Comparison of ENCODE assay signal across 30 cellular contexts in the genomic region with DNA sequence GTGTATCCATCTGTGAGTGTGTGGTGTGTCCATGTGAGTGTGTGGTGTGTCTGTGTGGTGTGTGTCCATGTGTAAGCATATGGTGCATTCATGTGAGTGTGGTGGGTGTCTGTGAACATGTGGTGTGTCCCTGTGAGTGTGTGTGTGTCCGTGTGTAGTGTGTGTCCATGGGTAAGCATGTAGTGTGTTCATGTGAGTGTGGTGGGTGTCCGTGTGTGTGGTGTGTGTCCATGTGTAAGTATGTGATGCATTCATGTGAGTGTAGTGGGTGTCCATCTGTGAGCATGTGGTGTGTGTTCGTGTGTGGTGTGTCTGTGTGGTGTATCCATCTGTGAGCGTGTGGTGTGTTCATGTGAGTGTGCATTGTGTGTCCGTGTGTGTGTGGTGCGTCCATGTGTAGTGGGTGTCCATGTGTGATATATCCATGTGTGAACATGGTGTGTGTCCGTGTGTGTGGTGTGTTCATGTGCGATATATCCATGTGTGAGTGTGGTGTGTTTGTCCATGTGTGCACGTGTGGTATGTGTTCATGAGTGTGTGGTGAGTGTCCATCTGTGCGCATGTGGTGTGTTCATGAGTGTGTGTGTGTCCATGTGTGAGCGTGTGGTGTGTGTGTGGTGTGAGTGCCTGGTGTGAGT. TPM values are rescaled to one million over a fixed set of nuclear protein-coding genes. Genes with fewer than 3 reads are reported as not detected.
DNase-seq lines count a peak whose midpoint lies in the region; ATAC-seq and TF ChIP-seq lines count a peak whose summit lies in the region.
"Had no signal": no experiment of that assay in that cellular context is flagged by ENCODE, and none has a peak within 500 bp of the region (broad histone marks: within the 10 kb centered on the region; RNA-seq: fewer than 3 reads in every experiment).

No MANE protein-coding gene starts in this region.

- TF ChIP-seq POLR2A in Peyer's patch (IDR thresholded peaks at IDR 0.05): no peak
- TF ChIP-seq POLR2A in spleen (IDR thresholded peaks at IDR 0.05): no peak

- no peak overlapping the region for H3K27ac Mint-ChIP-seq in activated CD8-positive, alpha-beta memory T cell treated with anti-CD3 and anti-CD28 coated beads, Interleukin-2, amount 10 ng/mL, durations not matched to agents 7 days and 5 days
- H3K27ac Mint-ChIP-seq: activated T-cell treated with anti-CD3 and anti-CD28 coated beads, Interleukin-2, amount 50 U/mL, for 72 hours; CD14-positive monocyte; mesothelial cell of epicardium; naive thymus-derived CD4-positive, alpha-beta T cell had no signal

- intact Hi-C loops in spleen (cut with DNase I; ENCODE audit: low total_unique reads): no loop called here

- H3K4me1 Mint-ChIP-seq in activated CD8-positive, alpha-beta memory T cell treated with anti-CD3 and anti-CD28 coated beads, Interleukin-2, amount 10 ng/mL, durations not matched to agents 7 days and 5 days: peaks cover 9% of the 10 kb centered on the region

- 89 to 98% (median 96%) methylated on average over 11 of the region's 11 CpGs for WGBS in spleen, 5 donors

- no peak overlapping the region for H3K4me3 ChIP-seq in Peyer's patch
- no peak overlapping the region for H3K4me3 ChIP-seq in spleen
- H3K4me3 ChIP-seq: coronary artery, hepatocyte, PC-9, upper lobe of right lung had no signal

- H3K4me3 Mint-ChIP-seq in activated CD8-positive, alpha-beta memory T cell treated with anti-CD3 and anti-CD28 coated beads, Interleukin-2, amount 10 ng/mL, durations not matched to agents 7 days and 5 days: no peak overlapping the region
- H3K4me3 Mint-ChIP-seq: activated T-cell treated with anti-CD3 and anti-CD28 coated beads, Interleukin-2, amount 50 U/mL, for 72 hours; CD14-positive monocyte; mesothelial cell of epicardium; naive thymus-derived CD4-positive, alpha-beta T cell had no signal

- DNase-seq in activated CD8-positive, alpha-beta memory T cell treated with anti-CD3 and anti-CD28 coated beads, Interleukin-2, amount 50 U/mL, for 48 hours: peak; percentile 43
- DNase-seq in activated CD8-positive, alpha-beta memory T cell treated with anti-CD3 and anti-CD28 coated beads, Interleukin-2, amount 10 ng/mL, durations not matched to agents 7 days and 5 days: no peak
- DNase-seq in Peyer's patch (peak in 2 of 3 donors; percentile 16 to 29), left lobe of liver (ENCODE audit: low spot score) (peak; percentile 32), spleen (peak; percentile 23), superior temporal gyrus (ENCODE audit: extremely low spot score) (no peak), foreskin keratinocyte (no peak)
- DNase-seq: activated CD4-positive, alpha-beta T cell treated with anti-CD3 and anti-CD28 coated beads for 48 hours; activated naive CD4-positive, alpha-beta T cell treated with anti-CD3 and anti-CD28 coated beads, Interleukin-2, amount 50 U/mL, for 16 hours; activated T-cell treated with anti-CD3 and anti-CD28 coated beads, Interleukin-2, amount 50 U/mL, for 72 hours; amygdala; DMS79; effector memory CD4-positive, alpha-beta T cell; GDM1; NCI-H1092; NCI-H187 treated with DMSO at 0.1 percent for 48 hours; NCI-H2171 treated with DMSO at 0.1 percent for 48 hours; NCI-H524 treated with DMSO at 0.1 percent for 48 hours; PC-9; SHP77 treated with DMSO at 0.1 percent for 48 hours; stimulated activated CD4-positive, alpha-beta T cell treated with anti-CD3 and anti-CD28 coated beads, Interleukin-2, amount 100 ng/mL, for 48 hours; WERI-Rb-1 had no signal

- H3K27ac ChIP-seq in Peyer's patch (no peak overlapping the region), spleen (peak overlapping the region in 1 of 8 donors; percentile 13), foreskin keratinocyte (no peak overlapping the region)
- H3K27ac ChIP-seq: 22Rv1, coronary artery, hepatocyte, PC-9, upper lobe of right lung, WERI-Rb-1 had no signal

- peaks cover 0 to 16% (median 0%) of the 10 kb centered on the region in 3 donors for H3K36me3 ChIP-seq in Peyer's patch
- H3K36me3 ChIP-seq in spleen: peaks cover 0 to 86% (median 30%) of the 10 kb centered on the region in 6 donors

- no peaks in the 10 kb centered on the region for H3K27me3 ChIP-seq in Peyer's patch
- no peaks in the 10 kb centered on the region for H3K27me3 ChIP-seq in spleen (replicated peaks in 1 of 7)
- H3K27me3 ChIP-seq in foreskin keratinocyte: no peaks in the 10 kb centered on the region
- H3K27me3 ChIP-seq: hepatocyte, upper lobe of right lung had no signal

- no peaks in the 10 kb centered on the region for H3K27me3 Mint-ChIP-seq in activated CD8-positive, alpha-beta memory T cell treated with anti-CD3 and anti-CD28 coated beads, Interleukin-2, amount 10 ng/mL, durations not matched to agents 7 days and 5 days
- H3K27me3 Mint-ChIP-seq: naive thymus-derived CD4-positive, alpha-beta T cell had no signal

- ATAC-seq in activated CD8-positive, alpha-beta memory T cell treated with anti-CD3 and anti-CD28 coated beads, Interleukin-2, amount 10 ng/mL, durations not matched to agents 7 days and 5 days: no peak
- ATAC-seq in left lobe of liver: no peak
- no peak for ATAC-seq in GM19324 (IDR thresholded peaks at IDR 0.05; ENCODE audit: low FRiP score, unreplicated experiment)
- ATAC-seq in foreskin keratinocyte: no peak
- ATAC-seq: activated T-cell treated with anti-CD3 and anti-CD28 coated beads, Interleukin-2, amount 50 U/mL, for 72 hours had no signal

- no peak for TF ChIP-seq CTCF in Peyer's patch (IDR thresholded peaks at IDR 0.05)
- no peak for TF ChIP-seq CTCF in spleen (IDR thresholded peaks at IDR 0.05 in 8 of 11, conservative IDR thresholded peaks at IDR 0.05 in 3 of 11)
- no peak for TF ChIP-seq CTCF in foreskin keratinocyte (conservative IDR thresholded peaks at IDR 0.05)

- H3K36me3 Mint-ChIP-seq in activated CD8-positive, alpha-beta memory T cell treated with anti-CD3 and anti-CD28 coated beads, Interleukin-2, amount 10 ng/mL, durations not matched to agents 7 days and 5 days: peaks cover 25% of the 10 kb centered on the region

- H3K4me1 ChIP-seq in Peyer's patch (peaks cover 8 to 31% (median 11%) of the 10 kb centered on the region in 4 donors), spleen (peaks cover 8 to 46% (median 42%) of the 10 kb centered on the region in 6 donors), foreskin keratinocyte (no peaks in the 10 kb centered on the region)

- H3K9me3 Mint-ChIP-seq in activated CD8-positive, alpha-beta memory T cell treated with anti-CD3 and anti-CD28 coated beads, Interleukin-2, amount 10 ng/mL, durations not matched to agents 7 days and 5 days (ENCODE audit: low read depth): no peaks in the 10 kb centered on the region
- H3K9me3 Mint-ChIP-seq: activated T-cell treated with anti-CD3 and anti-CD28 coated beads, Interleukin-2, amount 50 U/mL, for 72 hours; mesothelial cell of epicardium; naive thymus-derived CD4-positive, alpha-beta T cell had no signal

- no peaks in the 10 kb centered on the region for H3K9me3 ChIP-seq in Peyer's patch
- H3K9me3 ChIP-seq in spleen: no peaks in the 10 kb centered on the region
- H3K9me3 ChIP-seq: upper lobe of right lung had no signal

- CTCF ChIA-PET in activated CD8-positive, alpha-beta memory T cell treated with anti-CD3 and anti-CD28 coated beads, Interleukin-2, amount 10 ng/mL, durations not matched to agents 7 days and 5 days (lab: Charles Lee): no interaction called here

RNA-seq across cellular contexts. Expression of a gene that starts 12.3 kb away (rescaled TPM):
- total RNA-seq in activated CD8-positive, alpha-beta memory T cell treated with anti-CD3 and anti-CD28 coated beads, Interleukin-2, amount 10 ng/mL, durations not matched to agents 7 days and 5 days: 10 to 100 TPM; 53.2 to 60.2 TPM
- total RNA-seq in Peyer's patch (10 to 100 TPM; 10.7 to 70.8 (median 30.5) TPM), left lobe of liver (13.7 TPM), spleen (10 to 100 TPM; 21.6 to 52.8 (median 35.0) TPM), foreskin keratinocyte (11.3 and 12.7 TPM in 2 replicates)
- polyA plus RNA-seq in spleen (10 to 100 TPM in 2 of 3 donors, 1 to 10 TPM in 1; 7.5 to 17.6 (median 13.3) TPM), foreskin keratinocyte (12.1 and 14.7 TPM in 2 replicates)

Comparison
In these comparisons a context has a peak if more than half of its experiments do, and no peak if none do; other contexts are left out.
1. DNase-seq: peak in activated CD8-positive, alpha-beta memory T cell treated with anti-CD3 and anti-CD28 coated beads, Interleukin-2, amount 50 U/mL, for 48 hours (single experiment), Peyer's patch (2 of 3), left lobe of liver (single experiment) and spleen (single experiment); none in activated CD8-positive, alpha-beta memory T cell treated with anti-CD3 and anti-CD28 coated beads, Interleukin-2, amount 10 ng/mL, durations not matched to agents 7 days and 5 days (single experiment), superior temporal gyrus (single experiment) and foreskin keratinocyte (0 of 2).